ENCODE assay signal across 8 cellular contexts in the genomic region with DNA sequence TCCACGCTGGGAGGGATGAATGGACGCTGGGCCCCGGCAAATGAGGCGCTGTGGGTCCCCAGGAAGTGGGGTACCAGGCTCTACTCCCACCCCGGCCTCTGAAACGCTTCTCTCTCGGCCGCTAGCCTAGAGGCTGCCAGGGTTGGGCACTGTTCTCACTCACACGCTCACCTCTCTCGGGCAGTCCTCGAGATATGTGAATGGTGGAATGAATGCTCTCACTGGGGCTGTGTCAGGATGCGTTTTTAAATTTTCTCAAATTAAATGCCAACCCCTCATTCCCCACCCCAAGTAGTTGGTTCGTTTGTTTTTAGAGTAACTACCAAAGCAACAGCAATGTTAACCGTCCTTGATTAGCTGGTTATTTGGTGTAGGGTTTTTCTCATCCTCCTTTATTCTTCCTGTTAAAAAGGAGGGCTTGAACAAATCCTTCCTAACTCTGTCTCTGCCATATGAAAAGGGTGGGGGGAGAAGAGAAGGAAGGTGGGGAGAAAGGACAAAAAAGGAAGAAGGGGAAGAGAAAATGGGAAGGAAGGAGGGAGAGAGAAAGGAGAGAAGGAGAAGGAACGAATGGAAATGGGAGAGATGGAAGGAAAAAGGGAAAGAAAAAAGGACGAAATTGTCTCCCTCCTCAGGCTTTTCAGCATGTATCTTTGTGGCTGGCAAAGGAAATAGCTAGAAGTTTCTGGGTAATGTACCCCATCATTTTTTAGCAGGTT. TPM values are rescaled to one million over a fixed set of nuclear protein-coding genes. Genes with fewer than 3 reads are reported as not detected.
DNase-seq lines count a peak whose midpoint lies in the region; ATAC-seq and TF ChIP-seq lines count a peak whose summit lies in the region.

No MANE protein-coding gene starts in this region.

- H3K27me3 ChIP-seq in brain microvascular endothelial cell (replicated peaks): no peaks in the 10 kb centered on the region
- peaks cover 18 to 28% of the 10 kb centered on the region in 2 donors for H3K27me3 ChIP-seq in naive thymus-derived CD4-positive, alpha-beta T cell (ENCODE audit: control insufficient read depth in 2 of 2, insufficient read depth in 2 of 2, low read length in 2 of 2)

- intact Hi-C loops in naive thymus-derived CD4-positive, alpha-beta T cell (cut with micrococcal nuclease): loop anchor here (1.0 to 10.0 kb wide), 15 partner anchors 19 to 1366 kb away; a partner anchor contains a TSS
- intact Hi-C loops in posterior cingulate gyrus (cut with DNase I): loop anchor here (10.0 kb wide), 1 partner anchor 1286 kb away; no protein-coding TSS in a partner anchor

- no peaks in the 10 kb centered on the region for H3K36me3 ChIP-seq in brain microvascular endothelial cell (replicated peaks)
- H3K36me3 ChIP-seq in naive thymus-derived CD4-positive, alpha-beta T cell (ENCODE audit: control insufficient read depth in 2 of 3, insufficient read depth in 3 of 3, low read length in 3 of 3): no peaks in the 10 kb centered on the region

- peaks cover 0 to 2% (median 0%) of the 10 kb centered on the region in 11 donors for H3K9me3 Mint-ChIP-seq in naive thymus-derived CD4-positive, alpha-beta T cell

- CTCF ChIA-PET in naive thymus-derived CD4-positive, alpha-beta T cell (lab: Charles Lee): interaction anchor here (0.5 to 1.5 kb wide), 5 partner anchors 231 to 513 kb away, joined by 3 to 4 read pairs (median 3); no protein-coding TSS in a partner anchor

- H3K4me1 Mint-ChIP-seq in naive thymus-derived CD4-positive, alpha-beta T cell: peaks cover 33 to 59% (median 43%) of the 10 kb centered on the region in 7 donors

- peak; percentile 1 for ATAC-seq in HG03108 (IDR thresholded peaks at IDR 0.05; ENCODE audit: unreplicated experiment)
- ATAC-seq in naive thymus-derived CD4-positive, alpha-beta T cell: no peak

- peak; percentile 65 for DNase-seq in DMS 273 (lab: John Stamatoyannopoulos, UW; ENCODE audit: unreplicated experiment)
- no peak for DNase-seq in DMS 273 treated with DMSO at 0.1 percent for 48 hours (lab: John Stamatoyannopoulos, UW)
- DNase-seq in brain microvascular endothelial cell: no peak
- DNase-seq in naive thymus-derived CD4-positive, alpha-beta T cell: no peak
- DNase-seq in GM10266 (ENCODE audit: extremely low spot score): no peak
- DNase-seq in posterior cingulate gyrus: no peak
- DNase-seq in foreskin melanocyte: no peak

- peak overlapping the region in 2 of 9 donors; percentile 69 to 89 for H3K27ac Mint-ChIP-seq in naive thymus-derived CD4-positive, alpha-beta T cell

- in situ Hi-C loops in brain microvascular endothelial cell (cut with HindIII; ENCODE audit: low pct_ligation_motif_present, low sequenced_read_pairs): loop anchor here (25.0 kb wide), 1 partner anchor 939 kb away; no protein-coding TSS in a partner anchor

- H3K4me1 ChIP-seq in naive thymus-derived CD4-positive, alpha-beta T cell (ENCODE audit: control insufficient read depth in 2 of 2, insufficient read depth in 2 of 2, low read length in 2 of 2): peaks cover 13 to 27% of the 10 kb centered on the region in 2 donors

- peak overlapping the region; percentile 56 for H3K27ac ChIP-seq in brain microvascular endothelial cell
- no peak overlapping the region for H3K27ac ChIP-seq in naive thymus-derived CD4-positive, alpha-beta T cell (ENCODE audit: low read depth, low read length)

- H3K36me3 Mint-ChIP-seq in naive thymus-derived CD4-positive, alpha-beta T cell: no peaks in the 10 kb centered on the region

- POLR2A ChIA-PET in naive thymus-derived CD4-positive, alpha-beta T cell (lab: Charles Lee): interaction anchor here (1.0 kb wide), 1 partner anchor 161 kb away, joined by 5 read pairs; no protein-coding TSS in a partner anchor

- H3K9me3 ChIP-seq in naive thymus-derived CD4-positive, alpha-beta T cell (ENCODE audit: control insufficient read depth in 2 of 3, low read length in 3 of 3): no peaks in the 10 kb centered on the region

- TF ChIP-seq CTCF in brain microvascular endothelial cell (IDR thresholded peaks at IDR 0.05; ENCODE audit: low read depth, low read length, missing control alignments) (no peak), GM10266 (IDR thresholded peaks at IDR 0.05; ENCODE audit: control insufficient read depth, insufficient read depth, low read depth, missing control alignments) (no peak)

- peaks cover 58 to 93% (median 67%) of the 10 kb centered on the region in 5 donors for H3K27me3 Mint-ChIP-seq in naive thymus-derived CD4-positive, alpha-beta T cell

- H3K4me3 ChIP-seq in brain microvascular endothelial cell (ENCODE audit: low read depth, low read length): peak overlapping the region; percentile 68
- H3K4me3 ChIP-seq in naive thymus-derived CD4-positive, alpha-beta T cell (ENCODE audit: low read length): peak overlapping the region; percentile 59

- H3K4me3 Mint-ChIP-seq in naive thymus-derived CD4-positive, alpha-beta T cell: peak overlapping the region; percentile 87 to 93 (median 92)

RNA-seq across cellular contexts. Expression of a gene that starts 1.4 kb away (rescaled TPM):
- 1 to 10 TPM in 1 of 5 experiments, under 1 TPM in 3, not detected in 1; 0.22 to 1.4 (median 0.47) TPM for total RNA-seq in naive thymus-derived CD4-positive, alpha-beta T cell
- polyA plus RNA-seq in naive thymus-derived CD4-positive, alpha-beta T cell: not detected
